Comparison of ENCODE assay signal across 8 cellular contexts in the genomic region with DNA sequence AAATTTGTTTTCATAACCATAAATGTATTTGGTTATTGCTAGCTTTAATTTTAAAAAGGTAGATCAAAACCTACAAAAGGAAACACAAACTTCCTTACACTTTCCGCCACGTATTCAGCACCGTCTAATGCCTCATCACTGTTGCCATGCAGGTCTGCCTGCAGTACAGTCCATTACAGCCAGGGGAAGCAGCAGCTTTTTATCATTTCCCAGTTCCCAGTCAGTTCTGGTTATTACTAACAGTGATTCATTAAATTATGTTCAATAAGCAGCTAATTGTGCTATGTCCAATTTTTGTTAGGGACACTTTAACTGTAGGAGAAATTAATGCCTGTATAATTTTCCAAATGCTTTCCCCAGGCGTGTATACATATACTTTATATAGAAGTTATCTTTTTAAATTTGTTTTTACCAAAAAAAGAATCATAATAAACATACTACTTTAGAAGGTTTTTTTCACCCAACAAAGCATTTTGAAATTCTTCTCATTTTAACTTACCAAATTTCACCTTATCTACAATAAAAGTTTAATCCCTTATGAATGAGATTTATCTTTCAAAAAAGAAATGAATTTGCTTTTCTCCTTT.
DNase-seq lines count a peak whose midpoint lies in the region; ATAC-seq, FAIRE-seq and TF ChIP-seq lines count a peak whose summit lies in the region.

No MANE protein-coding gene starts in this region.

- H3K27ac ChIP-seq in esophagus squamous epithelium, result peak overlapping the region; percentile 61 to 90 (median 85)
- peak overlapping the region; percentile 74 to 92 (median 82) for H3K27ac ChIP-seq in tibial nerve

- peak; percentile 66 for FAIRE-seq in GM12892 (lab: Jason Lieb, UNC)

- peak in 1 of 2 donors; percentile 43 for TF ChIP-seq EP300 in tibial nerve (IDR thresholded peaks at IDR 0.05)

- H3K27me3 Mint-ChIP-seq in activated CD4-positive, alpha-beta memory T cell treated with anti-CD3 and anti-CD28 coated beads for 36 hours, result no peaks in the 10 kb centered on the region
- H3K27me3 Mint-ChIP-seq in natural killer cell treated with Interleukin-12 subunit alpha and Interleukin-12 subunit beta and Interleukin-15 and Interleukin-18, amount 100 ng/mL, for 72 hours, result peaks cover 4 to 28% of the 10 kb centered on the region in 2 donors

- H3K27me3 ChIP-seq in esophagus squamous epithelium (no peaks in the 10 kb centered on the region), tibial nerve (no peaks in the 10 kb centered on the region)

- H3K36me3 ChIP-seq in esophagus squamous epithelium (no peaks in the 10 kb centered on the region), tibial nerve (no peaks in the 10 kb centered on the region)

- peak; percentile 84 for DNase-seq in ACHN
- no peak for DNase-seq in GM12892 (ENCODE audit: insufficient read length)
- peak; percentile 24 for DNase-seq in NCI-H2227 (lab: John Stamatoyannopoulos, UW; ENCODE audit: unreplicated experiment)
- peak; percentile 57 for DNase-seq in activated CD4-positive, alpha-beta memory T cell treated with anti-CD3 and anti-CD28 coated beads for 36 hours
- peak; percentile 8 for DNase-seq in esophagus squamous epithelium (lab: John Stamatoyannopoulos, UW)
- no peak for DNase-seq in natural killer cell treated with Interleukin-12 subunit alpha and Interleukin-12 subunit beta and Interleukin-15 and Interleukin-18, amount 100 ng/mL, for 72 hours (ENCODE audit: low spot score)
- peak; percentile 36 to 75 for DNase-seq in tibial nerve (ENCODE audit: low spot score in 2 of 2)

- CTCF ChIA-PET in activated CD4-positive, alpha-beta memory T cell treated with anti-CD3 and anti-CD28 coated beads for 36 hours (lab: Charles Lee), result interaction anchor here (0.7 to 2.5 kb wide), 8 partner anchors 10 to 294 kb away, joined by 3 to 14 read pairs (median 4); partner anchors contain the start of gene PAQR3

- TF ChIP-seq POLR2A in GM12892 (IDR thresholded peaks at IDR 0.05; ENCODE audit: low read depth, low read length) (no peak), esophagus squamous epithelium (IDR thresholded peaks at IDR 0.05) (no peak), tibial nerve (IDR thresholded peaks at IDR 0.05) (no peak)

- in situ Hi-C loops in ACHN (cut with HindIII; ENCODE audit: low pct_ligation_motif_present, low pct_unique_long_range_greater_than_20kb, low sequenced_read_pairs), result no loop called here

- H3K27ac Mint-ChIP-seq in activated CD4-positive, alpha-beta memory T cell treated with anti-CD3 and anti-CD28 coated beads for 36 hours, result no peak overlapping the region
- no peak overlapping the region for H3K27ac Mint-ChIP-seq in natural killer cell treated with Interleukin-12 subunit alpha and Interleukin-12 subunit beta and Interleukin-15 and Interleukin-18, amount 100 ng/mL, for 72 hours

- H3K4me3 ChIP-seq in esophagus squamous epithelium (no peak overlapping the region), tibial nerve (no peak overlapping the region)

- no peaks in the 10 kb centered on the region for H3K9me3 Mint-ChIP-seq in activated CD4-positive, alpha-beta memory T cell treated with anti-CD3 and anti-CD28 coated beads for 36 hours
- no peaks in the 10 kb centered on the region for H3K9me3 Mint-ChIP-seq in natural killer cell treated with Interleukin-12 subunit alpha and Interleukin-12 subunit beta and Interleukin-15 and Interleukin-18, amount 100 ng/mL, for 72 hours

- WGBS in esophagus squamous epithelium, 2 donors, result 16 to 26% methylated on average over 4 of the region's 4 CpGs
- WGBS in tibial nerve, 2 donors, result 27 to 30% methylated on average over 4 of the region's 4 CpGs

- peak; percentile 89 for ATAC-seq in HG02763 (IDR thresholded peaks at IDR 0.05; ENCODE audit: unreplicated experiment)
- peak; percentile 60 to 77 for ATAC-seq in natural killer cell treated with Interleukin-12 subunit alpha and Interleukin-12 subunit beta and Interleukin-15 and Interleukin-18, amount 100 ng/mL, for 72 hours

- intact Hi-C loops in activated CD4-positive, alpha-beta memory T cell treated with anti-CD3 and anti-CD28 coated beads for 36 hours (cut with micrococcal nuclease), result loop anchor here (1.0 kb wide), 1 partner anchor 219 kb away; no protein-coding TSS in a partner anchor
- intact Hi-C loops in esophagus squamous epithelium (cut with DNase I), result no loop called here

- TF ChIP-seq CTCF in esophagus squamous epithelium (IDR thresholded peaks at IDR 0.05), result peak; percentile 74 to 99 (median 98)
- peak; percentile 85 to 96 (median 95) for TF ChIP-seq CTCF in tibial nerve (IDR thresholded peaks at IDR 0.05)

- H3K4me1 ChIP-seq in esophagus squamous epithelium, result peaks cover 20 to 74% (median 21%) of the 10 kb centered on the region in 3 donors
- peaks cover 0 to 50% (median 17%) of the 10 kb centered on the region in 4 donors for H3K4me1 ChIP-seq in tibial nerve

- H3K4me3 Mint-ChIP-seq in activated CD4-positive, alpha-beta memory T cell treated with anti-CD3 and anti-CD28 coated beads for 36 hours, result no peak overlapping the region
- H3K4me3 Mint-ChIP-seq in natural killer cell treated with Interleukin-12 subunit alpha and Interleukin-12 subunit beta and Interleukin-15 and Interleukin-18, amount 100 ng/mL, for 72 hours, result no peak overlapping the region

- H3K9me3 ChIP-seq in esophagus squamous epithelium (no peaks in the 10 kb centered on the region), tibial nerve (no peaks in the 10 kb centered on the region)

- POLR2A ChIA-PET in activated CD4-positive, alpha-beta memory T cell treated with anti-CD3 and anti-CD28 coated beads for 36 hours (lab: Charles Lee), result no interaction called here

- H3K36me3 Mint-ChIP-seq in activated CD4-positive, alpha-beta memory T cell treated with anti-CD3 and anti-CD28 coated beads for 36 hours, result no peaks in the 10 kb centered on the region
- H3K36me3 Mint-ChIP-seq in natural killer cell treated with Interleukin-12 subunit alpha and Interleukin-12 subunit beta and Interleukin-15 and Interleukin-18, amount 100 ng/mL, for 72 hours, result no peaks in the 10 kb centered on the region

- H3K4me1 Mint-ChIP-seq in activated CD4-positive, alpha-beta memory T cell treated with anti-CD3 and anti-CD28 coated beads for 36 hours (ENCODE audit: low read depth), result no peaks in the 10 kb centered on the region
- peaks cover 0 to 5% of the 10 kb centered on the region in 2 donors for H3K4me1 Mint-ChIP-seq in natural killer cell treated with Interleukin-12 subunit alpha and Interleukin-12 subunit beta and Interleukin-15 and Interleukin-18, amount 100 ng/mL, for 72 hours (ENCODE audit: low read depth in 2 of 2)

Comparison
In these comparisons a context has a peak if more than half of its experiments do, and no peak if none do; other contexts are left out.
1. DNase-seq: peak in ACHN (single experiment), NCI-H2227 (single experiment), activated CD4-positive, alpha-beta memory T cell treated with anti-CD3 and anti-CD28 coated beads for 36 hours (single experiment), esophagus squamous epithelium (single experiment) and tibial nerve (2 of 2); none in GM12892 (single experiment) and natural killer cell treated with Interleukin-12 subunit alpha and Interleukin-12 subunit beta and Interleukin-15 and Interleukin-18, amount 100 ng/mL, for 72 hours (single experiment).